Comparison of ENCODE assay signal across 17 cellular contexts in the genomic region with DNA sequence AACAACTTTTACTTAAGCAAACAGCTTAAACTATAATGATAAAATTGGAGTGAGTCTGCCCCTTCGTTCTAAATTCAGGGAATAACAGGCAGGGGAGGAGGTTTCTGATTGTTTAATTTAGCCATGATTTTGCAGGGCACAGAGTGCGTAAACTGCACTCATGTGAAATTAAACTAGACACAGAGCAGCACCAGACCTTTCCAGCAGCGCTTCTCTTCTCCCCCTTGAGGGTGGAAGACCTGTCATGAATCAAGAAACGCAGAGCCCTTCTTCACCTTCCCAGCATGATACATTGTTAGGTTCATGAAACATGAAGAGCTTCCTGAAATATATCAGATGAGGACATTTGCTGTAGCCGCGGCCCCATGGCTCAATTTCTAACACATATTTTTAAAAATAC.
"Had no signal": no experiment of that assay in that cellular context is flagged by ENCODE, and none has a peak within 500 bp of the region (broad histone marks: within the 10 kb centered on the region; RNA-seq: fewer than 3 reads in every experiment).

No MANE protein-coding gene starts in this region.

- ATAC-seq: activated CD4-positive, CD25-positive, alpha-beta regulatory T cell treated with anti-CD3 and anti-CD28 coated beads, Interleukin-2, amount 50 U/mL, for 24 hours; heart right ventricle; left ventricle myocardium superior had no signal

- H3K4me3 Mint-ChIP-seq: activated CD4-positive, alpha-beta T cell treated with anti-CD3 and anti-CD28 coated beads, Interleukin-2, amount 10 ng/mL, durations not matched to agents 7 days and 5 days had no signal

- H3K27ac Mint-ChIP-seq: activated CD4-positive, alpha-beta T cell treated with anti-CD3 and anti-CD28 coated beads, Interleukin-2, amount 10 ng/mL, durations not matched to agents 7 days and 5 days had no signal

- DNase-seq: activated CD4-positive, alpha-beta T cell treated with anti-CD3 and anti-CD28 coated beads, Interleukin-2, amount 10 ng/mL, durations not matched to agents 7 days and 5 days; activated CD8-positive, alpha-beta memory T cell treated with anti-CD3 and anti-CD28 coated beads, Interleukin-2, amount 50 U/mL, for 4 hours; activated effector memory CD4-positive, alpha-beta T cell treated with anti-CD3 and anti-CD28 coated beads, Interleukin-2, amount 50 U/mL, for 16 hours; activated naive CD4-positive, alpha-beta T cell treated with anti-CD3 and anti-CD28 coated beads, Interleukin-2, amount 50 U/mL, for 16 hours; activated T-cell treated with anti-CD3 and anti-CD28 coated beads, Interleukin-2, amount 50 U/mL, for 48 hours; aorta; effector CD4-positive, alpha-beta T cell; heart right ventricle; left ventricle myocardium superior; retina; stimulated activated CD4-positive, alpha-beta T cell treated with anti-CD3 and anti-CD28 coated beads, Interleukin-12 subunit alpha, Interleukin-12 subunit beta, amount 100 ng/mL, for 4 hours; stimulated activated CD4-positive, alpha-beta T cell treated with anti-CD3 and anti-CD28 coated beads, Interleukin-1b, Interleukin-23, amount 100 ng/mL, for 48 hours; stimulated activated CD8-positive, alpha-beta memory T cell treated with anti-CD3 and anti-CD28 coated beads, Interleukin-4, amount 100 ng/mL, for 48 hours; stimulated activated naive CD8-positive, alpha-beta T cell treated with anti-CD3 and anti-CD28 coated beads, Interleukin-15, Interleukin-2, amounts not matched to agents 100 U/mL and 50 U/mL, for 24 hours; T1000; upper lobe of left lung had no signal

- H3K4me1 Mint-ChIP-seq: activated CD4-positive, alpha-beta T cell treated with anti-CD3 and anti-CD28 coated beads, Interleukin-2, amount 10 ng/mL, durations not matched to agents 7 days and 5 days had no signal

- H3K9me3 Mint-ChIP-seq: activated CD4-positive, alpha-beta T cell treated with anti-CD3 and anti-CD28 coated beads, Interleukin-2, amount 10 ng/mL, durations not matched to agents 7 days and 5 days had no signal
